In genomic region chr1:109392788-109393580, GRCh38 we compare ENCODE assay signal across 8 cellular contexts. TPM values are rescaled to one million over a fixed set of nuclear protein-coding genes. Genes with fewer than 3 reads are reported as not detected.
A peak's percentile ranks its signal among the peaks of the same experiment; 100 is the strongest.
DNase-seq lines count a peak whose midpoint lies in the region; ATAC-seq and FAIRE-seq lines count a peak whose summit lies in the region.

No MANE protein-coding gene starts in this region.

- DNase-seq in Daoy (ENCODE audit: low read depth) (peak; percentile 27), Right ventricle myocardium superior (peak; percentile 82), retina (peak; percentile 52), D341Med (ENCODE audit: low spot score) (no peak)
- DNase-seq in activated CD4-positive, alpha-beta T cell treated with anti-CD3 and anti-CD28 coated beads for 48 hours, result no peak

- FAIRE-seq in TTC549 (lab: Jason Lieb, UNC), result peak; percentile 75

- intact Hi-C loops in Right ventricle myocardium superior (cut with DNase I), result no loop called here

- ATAC-seq in Right ventricle myocardium superior (ENCODE audit: poor library complexity) (peak; percentile 80), GM21526 (IDR thresholded peaks at IDR 0.05; ENCODE audit: low FRiP score, unreplicated experiment) (no peak), GM19023 (IDR thresholded peaks at IDR 0.05; ENCODE audit: unreplicated experiment) (no peak)

RNA-seq across cellular contexts. Expression of gene SORT1, which starts 4.7 kb away (rescaled TPM):
- total RNA-seq in Daoy (2014; rRNA removed; shearing (Covaris generic)), result 14.1 and 16.3 TPM in 2 replicates
- 127 TPM for total RNA-seq in Right ventricle myocardium superior

RNA-seq across cellular contexts. Expression of gene PSMA5, which starts 33.3 kb away (rescaled TPM):
- 218 and 382 TPM in 2 replicates for total RNA-seq in Daoy (2014; rRNA removed; shearing (Covaris generic))
- total RNA-seq in Right ventricle myocardium superior, result 56.8 TPM

Comparison
In these comparisons a context has a peak if more than half of its experiments do, and no peak if none do; other contexts are left out.
1. DNase-seq: peak in Daoy (single experiment), Right ventricle myocardium superior (single experiment) and retina (single experiment); none in activated CD4-positive, alpha-beta T cell treated with anti-CD3 and anti-CD28 coated beads for 48 hours (single experiment) and D341Med (single experiment).